ENCODE assay signal across 1 cellular context in genomic region chr4:56640907-56641493, GRCh38.
A peak's percentile ranks its signal among the peaks of the same experiment; 100 is the strongest.
TF ChIP-seq lines count a peak whose summit lies in the region.

No MANE protein-coding gene starts in this region.

TF ChIP-seq in HCT116, 20 proteins besides CTCF, POLR2A, EP300 and RAD21:
- TF ChIP-seq CBX3 (IDR thresholded peaks at IDR 0.05; ENCODE audit: low read depth) (peak; percentile 30; the same call in 1 of the 2 replicates), ELF1 (IDR thresholded peaks at IDR 0.05; ENCODE audit: borderline replicate concordance, low read depth) (no peak; the same call in 1 of the 2 replicates), FOSL1 (IDR thresholded peaks at IDR 0.05; ENCODE audit: low read depth) (no peak), EGR1 (IDR thresholded peaks at IDR 0.05; ENCODE audit: low read depth) (no peak)
